10 cellular contexts compared by ENCODE assay signal in genomic region chr16:22161999-22162657, GRCh38. TPM values are rescaled to one million over a fixed set of nuclear protein-coding genes. Genes with fewer than 3 reads are reported as not detected.
A peak's percentile ranks its signal among the peaks of the same experiment; 100 is the strongest.
DNase-seq lines count a peak whose midpoint lies in the region; ATAC-seq, FAIRE-seq and TF ChIP-seq lines count a peak whose summit lies in the region.
"Had no signal": no experiment of that assay in that cellular context is flagged by ENCODE, and none has a peak within 500 bp of the region (broad histone marks: within the 10 kb centered on the region; RNA-seq: fewer than 3 reads in every experiment).

Gene SDR42E2, plus strand, starts transcription at chr16:22162506. Its CDS starts 3,077 bp downstream, at chr16:22165583.

- no peaks in the 10 kb centered on the region for H3K4me1 ChIP-seq in RWPE2 (ENCODE audit: insufficient read depth, poor library complexity, severe bottlenecking)
- peaks cover 0 to 8% of the 10 kb centered on the region in 2 experiments; a peak in 2 of 5 replicates for H3K4me1 ChIP-seq in K562 (replicated peaks in 1 of 2; ENCODE audit: control insufficient read depth in 2 of 2, insufficient read depth in 2 of 2, low read length in 2 of 2)
- H3K4me1 ChIP-seq in psoas muscle: no peaks in the 10 kb centered on the region
- no peaks in the 10 kb centered on the region for H3K4me1 ChIP-seq in kidney (ENCODE audit: control insufficient read depth in 1 of 2, insufficient read depth in 1 of 2, low read depth in 1 of 2, low read length in 2 of 2)

- no peaks in the 10 kb centered on the region for H4K20me1 ChIP-seq in K562 (replicated peaks; ENCODE audit: control insufficient read depth, insufficient read depth, low read length)

- H3K79me2 ChIP-seq in K562 (ENCODE audit: control insufficient read depth, insufficient read depth, low read length): no peaks in the 10 kb centered on the region

- H3K36me3 ChIP-seq in RWPE2 (ENCODE audit: low read depth) (no peaks in the 10 kb centered on the region), K562 (ENCODE audit: control insufficient read depth, insufficient read depth, low read length) (no peaks in the 10 kb centered on the region), psoas muscle (ENCODE audit: insufficient read depth in 1 of 2, low read depth in 1 of 2) (no peaks in the 10 kb centered on the region), kidney (ENCODE audit: control insufficient read depth in 1 of 2, insufficient read depth in 2 of 2, low read length in 2 of 2) (no peaks in the 10 kb centered on the region)

- FAIRE-seq in K562 (lab: Jason Lieb, UNC): no peak
- no peak for FAIRE-seq in kidney (lab: Jason Lieb, UNC)

- no peak within 1 kb of the TSS for H3K27ac ChIP-seq in RWPE2 (ENCODE audit: poor library complexity, severe bottlenecking)
- no peak within 1 kb of the TSS for H3K27ac ChIP-seq in K562 (ENCODE audit: extremely low read depth, low read depth, low read length)
- no peak within 1 kb of the TSS for H3K27ac ChIP-seq in psoas muscle
- no peak within 1 kb of the TSS for H3K27ac ChIP-seq in kidney (ENCODE audit: low read depth in 2 of 2, low read length in 2 of 2)
- H3K27ac ChIP-seq: SK-N-MC had no signal

- H3K9ac ChIP-seq in K562 (ENCODE audit: insufficient read depth in 1 of 2, low read depth in 2 of 2, low read length in 2 of 2): peak within 1 kb of the TSS in 1 of 2 experiments; percentile 64; a peak in 1 of 4 replicates
- H3K9ac ChIP-seq in kidney (ENCODE audit: low read length in 2 of 2): no peak within 1 kb of the TSS

- H3K4me3 ChIP-seq in RWPE2 (ENCODE audit: severe bottlenecking): peak within 1 kb of the TSS; percentile 9
- no peak within 1 kb of the TSS for H3K4me3 ChIP-seq in K562
- H3K4me3 ChIP-seq in psoas muscle: peak within 1 kb of the TSS; percentile 42
- no peak within 1 kb of the TSS for H3K4me3 ChIP-seq in kidney (ENCODE audit: low read length in 2 of 2)
- H3K4me3 ChIP-seq: SK-N-MC had no signal

- BruUV-seq in K562 (replicated peaks; lab: Mats Ljungman, UMichigan): no TSS peak

- POLR2A ChIA-PET in K562 (lab: Yijun Ruan, JAX): interaction anchor here (0.6 kb wide), 1 partner anchor 20 kb away, joined by 3 read pairs; no protein-coding TSS in a partner anchor

- no peak for TF ChIP-seq EP300 in K562 (IDR thresholded peaks at IDR 0.05; ENCODE audit: low read length)

- TF ChIP-seq POLR2A in K562 (conservative IDR thresholded peaks at IDR 0.05): no peak

- H3K9me3 ChIP-seq in RWPE2 (ENCODE audit: severe bottlenecking): no peaks in the 10 kb centered on the region
- H3K9me3 ChIP-seq in K562 (replicated peaks; ENCODE audit: control insufficient read depth, insufficient read depth, low read depth, low read length): no peaks in the 10 kb centered on the region
- H3K9me3 ChIP-seq in psoas muscle: no peaks in the 10 kb centered on the region
- H3K9me3 ChIP-seq in kidney (ENCODE audit: control insufficient read depth in 1 of 2, low read length in 2 of 2): peaks cover 0 to 4% of the 10 kb centered on the region in 2 donors

- H2AFZ ChIP-seq in K562 (ENCODE audit: low read depth, low read length): no peak within 1 kb of the TSS

- peaks cover 16% of the 10 kb centered on the region for H3K27me3 ChIP-seq in RWPE2 (ENCODE audit: insufficient read depth, poor library complexity, severe bottlenecking)
- peaks cover 19 to 56% of the 10 kb centered on the region in 2 experiments for H3K27me3 ChIP-seq in K562 (ENCODE audit: control insufficient read depth in 2 of 2, insufficient read depth in 2 of 2, low read length in 2 of 2)
- H3K27me3 ChIP-seq in psoas muscle (ENCODE audit: insufficient read depth in 3 of 3, low read length in 2 of 3): peaks cover 0 to 25% (median 6%) of the 10 kb centered on the region in 3 donors

- DNase-seq in DMS53 (lab: John Stamatoyannopoulos, UW) (peak; percentile 75), RWPE2 (ENCODE audit: low spot score) (no peak), K562 (ENCODE audit: extremely low read depth in 1 of 4, low spot score in 3 of 4) (peak; percentile 32 to 90 (median 76)), psoas muscle (no peak), omental fat pad (ENCODE audit: low spot score) (no peak), kidney (no peak), AG08395 (ENCODE audit: low spot score) (no peak)

- WGBS in K562 (ENCODE audit: insufficient coverage, low coverage, missing lambda C conversion rate): 32% methylated on average over 8 of the region's 40 CpGs
- 5 to 6% (median 5%) methylated on average over 36 to 40 of the region's 40 CpGs for WGBS in psoas muscle, 3 donors

- TF ChIP-seq RAD21 in K562 (CRISPR knock-in tag; conservative IDR thresholded peaks at IDR 0.05 in 1 of 2, IDR thresholded peaks at IDR 0.05 in 1 of 2): no peak

- no peak within 1 kb of the TSS for H3K4me2 ChIP-seq in K562 (ENCODE audit: insufficient read depth, low read length)

- intact Hi-C loops in K562 (cut with micrococcal nuclease): no loop called here
- intact Hi-C loops in psoas muscle (cut with DNase I): no loop called here
- intact Hi-C loops in kidney (cut with DNase I): no loop called here

- CTCF ChIA-PET in K562 (lab: Yijun Ruan, JAX; ENCODE audit: low intra/inter-chr PET ratio): no interaction called here

- ATAC-seq in RWPE2 (ENCODE audit: low read depth): peak; percentile 79
- peak; percentile 83 for ATAC-seq in K562
- ATAC-seq in psoas muscle: no peak
- no peak for ATAC-seq in omental fat pad (ENCODE audit: low FRiP score)
- ATAC-seq in HG02571 (IDR thresholded peaks at IDR 0.05; ENCODE audit: unreplicated experiment): no peak

- in situ Hi-C loops in K562 (cut with MboI): no loop called here

- H3K9me1 ChIP-seq in K562 (ENCODE audit: control insufficient read depth, insufficient read depth, low read length): no peaks in the 10 kb centered on the region

- TF ChIP-seq CTCF in RWPE2 (IDR thresholded peaks at IDR 0.05; ENCODE audit: poor library complexity, severe bottlenecking) (no peak), K562 (IDR thresholded peaks at IDR 0.05 in 2 of 3, conservative IDR thresholded peaks at IDR 0.05 in 1 of 3; ENCODE audit: insufficient read depth in 2 of 3, low read depth in 1 of 3, low read length in 3 of 3) (no peak), psoas muscle (IDR thresholded peaks at IDR 0.05) (no peak), omental fat pad (IDR thresholded peaks at IDR 0.05) (no peak), kidney (IDR thresholded peaks at IDR 0.05; ENCODE audit: borderline replicate concordance, extremely low read depth, insufficient read depth) (no peak)

TF ChIP-seq in K562, 482 proteins besides CTCF, POLR2A, EP300 and RAD21:
- TF ChIP-seq NRF1 (conservative IDR thresholded peaks at IDR 0.05 in 1 of 2, IDR thresholded peaks at IDR 0.05 in 1 of 2) (0 out of 4 replicates have a peak, but pooled peaks have one; percentile 21 to 26), E2F6 (IDR thresholded peaks at IDR 0.05; ENCODE audit: borderline replicate concordance in 1 of 2, extremely low read depth in 1 of 2, insufficient read depth in 1 of 2, insufficient read length in 1 of 2, low read depth in 1 of 2, low read length in 1 of 2, poor library complexity in 1 of 2, severe bottlenecking in 1 of 2) (peak in 1 of 2 experiments; percentile 32), ASH1L (IDR thresholded peaks at IDR 0.05; ENCODE audit: borderline replicate concordance, low read depth, partially characterized antibody) (no peak)

RNA-seq across cellular contexts. Expression of gene SDR42E2, which starts in this region (rescaled TPM):
- total RNA-seq in K562 (2011; cell fraction: chromatin; rRNA removed; ENCODE audit: low replicate concordance): 0.28 TPM in 1 of 2 replicates, not detected in the other
- total RNA-seq in K562 (2011; cell fraction: nucleolus; rRNA removed): 0.13 TPM in 1 of 2 replicates, not detected in the other
- total RNA-seq in K562 (2011; cell fraction: nucleoplasm; rRNA removed): 0.22 and 0.53 TPM in 2 replicates
- not detected in 2 replicates for total RNA-seq in K562 (2014; rRNA removed)
- total RNA-seq in K562 (2014; rRNA removed; fragmentation: Illumina TruSeq; extraction: Trizol): not detected in 2 replicates
- total RNA-seq in K562 (2015; rRNA removed; fragmentation: Illumina TruSeq; extraction: Trizol): 0.07 TPM in 1 of 2 replicates, not detected in the other
- total RNA-seq in K562 (2021): not detected in 2 replicates
- polyA plus RNA-seq in K562 (2011; rRNA removed): 0.03 and 0.08 TPM in 2 replicates
- 0.03 TPM in 1 of 2 replicates, not detected in the other for polyA plus RNA-seq in K562 (2011; cell fraction: cytosol; rRNA removed)
- 0.06 and 0.09 TPM in 2 replicates for polyA plus RNA-seq in K562 (2011; cell fraction: nucleus; rRNA removed)
- 0.04 and 0.07 TPM in 2 replicates for polyA plus RNA-seq in K562 (2012)
- polyA plus RNA-seq in K562 (2014; fragmentation: Illumina TruSeq; extraction: Trizol): 0.04 TPM in 1 of 2 replicates, not detected in the other
- polyA plus RNA-seq in K562 (2014; fragmentation: Nextera tagmentation; extraction: Ambion mirVana): under 1 TPM; 0.04 to 0.06 TPM
- not detected in 2 replicates for polyA plus RNA-seq in K562 (2014; rRNA removed)
- polyA minus RNA-seq in K562 (2011; rRNA and poly(A)+ RNA removed): not detected in 2 replicates
- not detected in 2 replicates for polyA minus RNA-seq in K562 (2011; cell fraction: cytosol; rRNA and poly(A)+ RNA removed)
- 0.22 and 0.27 TPM in 2 replicates for polyA minus RNA-seq in K562 (2011; cell fraction: nucleus; rRNA and poly(A)+ RNA removed)
- under 1 TPM in 1 of 4 donors, not detected in 3; 0.08 TPM for total RNA-seq in psoas muscle
- under 1 TPM in 1 of 3 donors, not detected in 2; 0.01 TPM for polyA plus RNA-seq in psoas muscle
- not detected for total RNA-seq in omental fat pad
- total RNA-seq in kidney: not detected
- not detected for polyA plus RNA-seq in kidney (ENCODE audit: insufficient read depth, low read depth, low replicate concordance)
- total RNA-seq: liver had no signal

Comparison
In these comparisons a context has a peak if more than half of its experiments do, and no peak if none do; other contexts are left out.
1. Peak in DNase-seq and ATAC-seq in K562; RNA of the gene not detected or under 1 TPM.
2. H3K4me3 ChIP-seq: peak in RWPE2 (single experiment) and psoas muscle (single experiment); none in K562 (single experiment) and kidney (0 of 2).